ENCODE assay signal across 8 cellular contexts in genomic region chr2:98972582-98973167, GRCh38. TPM values are rescaled to one million over a fixed set of nuclear protein-coding genes. Genes with fewer than 3 reads are reported as not detected.
"Had no signal": no experiment of that assay in that cellular context is flagged by ENCODE, and none has a peak within 500 bp of the region (broad histone marks: within the 10 kb centered on the region; RNA-seq: fewer than 3 reads in every experiment).

No MANE protein-coding gene starts in this region.

- H3K4me1 ChIP-seq: HAP-1 had no signal

- H3K9ac ChIP-seq: GM23248 had no signal

- H3K9me3 ChIP-seq: HAP-1 had no signal

- FAIRE-seq: HTR-8/SVneo had no signal

- H3K36me3 ChIP-seq: HAP-1 had no signal

- DNase-seq: GM23248, GOT3, H7, KG1 had no signal

- H2AFZ ChIP-seq: GM23248 had no signal

- H3K4me3 ChIP-seq: GM23248, HAP-1 had no signal

- ATAC-seq: HCT116 had no signal

- H3K27ac ChIP-seq: GM23248 had no signal

RNA-seq across cellular contexts. Expression of gene CRACDL, which starts 36.6 kb away (rescaled TPM):
- total RNA-seq: GM23248 had no signal
- polyA plus RNA-seq: GM23248, IgD-negative memory B cell had no signal
